In genomic region chr5:61167382-61167781, GRCh38 we compare ENCODE assay signal across 8 cellular contexts. TPM values are rescaled to one million over a fixed set of nuclear protein-coding genes. Genes with fewer than 3 reads are reported as not detected.
DNase-seq lines count a peak whose midpoint lies in the region; ATAC-seq and TF ChIP-seq lines count a peak whose summit lies in the region.

No MANE protein-coding gene starts in this region.

- ATAC-seq in heart left ventricle (no peak), left ventricle myocardium superior (no peak), Panc1 (no peak), foreskin keratinocyte (no peak)
- ATAC-seq in CD8-positive, alpha-beta T cell, result no peak

- CTCF ChIA-PET in Panc1 (lab: Charles Lee), result no interaction called here
- CTCF ChIA-PET in CD8-positive, alpha-beta T cell (lab: Charles Lee), result interaction anchor here (0.8 to 1.2 kb wide), 2 partner anchors 8 to 32 kb away, joined by 3 read pairs; no protein-coding TSS in a partner anchor

- H3K27me3 Mint-ChIP-seq in type B pancreatic cell, result no peaks in the 10 kb centered on the region
- no peaks in the 10 kb centered on the region for H3K27me3 Mint-ChIP-seq in CD8-positive, alpha-beta T cell (ENCODE audit: low read depth)

- intact Hi-C loops in heart left ventricle (cut with DNase I) (loop anchor here in 7 of 10 donors (10.0 kb wide), 3 partner anchors 157 to 487 kb away; partner anchors contain the start of gene ZSWIM6 (in 1 of the 7)), left ventricle myocardium superior (cut with micrococcal nuclease) (loop anchor here (10.0 kb wide), 1 partner anchor 167 kb away; the partner anchor contains the start of gene ZSWIM6), Panc1 (cut with micrococcal nuclease; ENCODE audit: unreplicated experiment) (loop anchor here (2.0 to 10.0 kb wide), 2 partner anchors 163 to 487 kb away; no protein-coding TSS in a partner anchor)
- intact Hi-C loops in CD8-positive, alpha-beta T cell (cut with DNase I, micrococcal nuclease), result loop anchor here in 1 of 2 experiments (5.0 kb wide), 1 partner anchor 490 kb away; no protein-coding TSS in a partner anchor

- BruUV-seq in Panc1 (replicated peaks; lab: Mats Ljungman, UMichigan), result no TSS peak

- peaks cover 0 to 15% (median 0%) of the 10 kb centered on the region in 12 donors for H3K4me1 ChIP-seq in heart left ventricle
- peaks cover 14% of the 10 kb centered on the region for H3K4me1 ChIP-seq in Panc1 (ENCODE audit: control insufficient read depth, insufficient read depth, low read length)
- peaks cover 9% of the 10 kb centered on the region for H3K4me1 ChIP-seq in foreskin keratinocyte
- H3K4me1 ChIP-seq in CD8-positive, alpha-beta T cell (ENCODE audit: insufficient read depth, low read length), result peaks cover 9% of the 10 kb centered on the region

- in situ Hi-C loops in Panc1 (cut with HindIII; ENCODE audit: low pct_unique_long_range_greater_than_20kb, low sequenced_read_pairs), result no loop called here

- POLR2A ChIA-PET in Panc1 (lab: Charles Lee), result no interaction called here
- POLR2A ChIA-PET in CD8-positive, alpha-beta T cell (lab: Charles Lee), result interaction anchor here (0.6 kb wide), 2 partner anchors 11 to 13 kb away, joined by 3 read pairs; no protein-coding TSS in a partner anchor

- no peaks in the 10 kb centered on the region for H3K9me3 ChIP-seq in heart left ventricle
- no peaks in the 10 kb centered on the region for H3K9me3 ChIP-seq in Panc1 (ENCODE audit: control insufficient read depth, insufficient read depth, low read depth, low read length)
- H3K9me3 ChIP-seq in CD8-positive, alpha-beta T cell (ENCODE audit: low read length), result no peaks in the 10 kb centered on the region

- no peak overlapping the region for H3K4me3 ChIP-seq in heart left ventricle
- no peak overlapping the region for H3K4me3 ChIP-seq in Panc1 (ENCODE audit: low read depth in 2 of 2, low read length in 2 of 2)
- no peak overlapping the region for H3K4me3 ChIP-seq in CD8-positive, alpha-beta T cell (ENCODE audit: low read depth, low read length)

- H3K36me3 Mint-ChIP-seq in type B pancreatic cell, result peaks cover 5% of the 10 kb centered on the region
- no peaks in the 10 kb centered on the region for H3K36me3 Mint-ChIP-seq in CD8-positive, alpha-beta T cell

- peaks cover 12% of the 10 kb centered on the region for H3K4me1 Mint-ChIP-seq in type B pancreatic cell (ENCODE audit: unreplicated experiment)
- peaks cover 17% of the 10 kb centered on the region for H3K4me1 Mint-ChIP-seq in CD8-positive, alpha-beta T cell (ENCODE audit: low read depth)

- no peak overlapping the region for H3K27ac ChIP-seq in heart left ventricle
- no peak overlapping the region for H3K27ac ChIP-seq in Panc1 (ENCODE audit: low read length)
- H3K27ac ChIP-seq in foreskin keratinocyte, result no peak overlapping the region
- H3K27ac ChIP-seq in CD8-positive, alpha-beta T cell (ENCODE audit: low read depth, low read length), result no peak overlapping the region

- DNase-seq in heart left ventricle (no peak), left ventricle myocardium superior (no peak), Panc1 (ENCODE audit: low read depth, low spot score) (no peak), foreskin keratinocyte (peak; percentile 10 to 30), type B pancreatic cell (ENCODE audit: extremely low spot score, unreplicated experiment) (no peak), NOMO-1 (lab: John Stamatoyannopoulos, UW; ENCODE audit: unreplicated experiment in 2 of 2) (no peak), NAMALWA (ENCODE audit: low spot score) (no peak)
- no peak for DNase-seq in CD8-positive, alpha-beta T cell

- H3K27ac Mint-ChIP-seq in type B pancreatic cell, result no peak overlapping the region
- no peak overlapping the region for H3K27ac Mint-ChIP-seq in CD8-positive, alpha-beta T cell

- no peak for TF ChIP-seq POLR2A in heart left ventricle (IDR thresholded peaks at IDR 0.05)

- H3K36me3 ChIP-seq in heart left ventricle, result no peaks in the 10 kb centered on the region
- peaks cover 5% of the 10 kb centered on the region; the same call in 1 of the 2 replicates for H3K36me3 ChIP-seq in Panc1 (ENCODE audit: control insufficient read depth, insufficient read depth, low read length)
- H3K36me3 ChIP-seq in CD8-positive, alpha-beta T cell (ENCODE audit: insufficient read depth, low read length), result no peaks in the 10 kb centered on the region

- 59 to 68% (median 63%) methylated on average over 4 of the region's 4 CpGs for WGBS in heart left ventricle, 4 donors

- no peaks in the 10 kb centered on the region for H3K9me3 Mint-ChIP-seq in type B pancreatic cell
- H3K9me3 Mint-ChIP-seq in CD8-positive, alpha-beta T cell, result no peaks in the 10 kb centered on the region

- TF ChIP-seq CTCF in heart left ventricle (IDR thresholded peaks at IDR 0.05), result peak in 10 of 12 donors; percentile 14 to 57 (median 35)
- TF ChIP-seq CTCF in Panc1 (IDR thresholded peaks at IDR 0.05), result peak; percentile 72
- peak; percentile 79 for TF ChIP-seq CTCF in foreskin keratinocyte (conservative IDR thresholded peaks at IDR 0.05)
- peak; percentile 50 for TF ChIP-seq CTCF in type B pancreatic cell (conservative IDR thresholded peaks at IDR 0.05)
- no peak for TF ChIP-seq CTCF in CD8-positive, alpha-beta T cell (IDR thresholded peaks at IDR 0.05)

- H3K27me3 ChIP-seq in heart left ventricle, result no peaks in the 10 kb centered on the region
- H3K27me3 ChIP-seq in Panc1 (ENCODE audit: control insufficient read depth, insufficient read depth, low read length), result no peaks in the 10 kb centered on the region
- no peaks in the 10 kb centered on the region for H3K27me3 ChIP-seq in foreskin keratinocyte
- no peaks in the 10 kb centered on the region for H3K27me3 ChIP-seq in CD8-positive, alpha-beta T cell (ENCODE audit: insufficient read depth, low read length)

- H3K4me3 Mint-ChIP-seq in type B pancreatic cell, result no peak overlapping the region
- no peak overlapping the region for H3K4me3 Mint-ChIP-seq in CD8-positive, alpha-beta T cell

RNA-seq across cellular contexts. Expression of gene SMIM15, which starts 5.1 kb away (rescaled TPM):
- total RNA-seq in heart left ventricle (10 to 100 TPM in 7 of 9 donors, 1 to 10 TPM in 2; 8.0 to 39.3 (median 22.2) TPM), left ventricle myocardium superior (18.3 TPM), Panc1 (2021; ENCODE audit: unreplicated experiment) (77.5 TPM), foreskin keratinocyte (68.0 and 69.3 TPM in 2 replicates), type B pancreatic cell (ENCODE audit: low replicate concordance) (60.4 and 76.6 TPM in 2 replicates)
- polyA plus RNA-seq in heart left ventricle (10 to 100 TPM; 11.9 to 22.9 TPM), foreskin keratinocyte (25.3 and 31.3 TPM in 2 replicates)
- polyA plus RNA-seq in Panc1 (2012; ENCODE audit: insufficient read length), result 50.9 TPM
- 10 to 100 TPM; 22.6 to 24.8 TPM for total RNA-seq in CD8-positive, alpha-beta T cell

Comparison
In these comparisons a context has a peak if more than half of its experiments do, and no peak if none do; other contexts are left out.
1. DNase-seq: peak in foreskin keratinocyte (2 of 2); none in heart left ventricle (0 of 5), left ventricle myocardium superior (single experiment), Panc1 (single experiment), type B pancreatic cell (single experiment), NOMO-1 (0 of 2), NAMALWA (single experiment) and CD8-positive, alpha-beta T cell (0 of 7).